ENCODE assay signal across 17 cellular contexts in the genomic region with DNA sequence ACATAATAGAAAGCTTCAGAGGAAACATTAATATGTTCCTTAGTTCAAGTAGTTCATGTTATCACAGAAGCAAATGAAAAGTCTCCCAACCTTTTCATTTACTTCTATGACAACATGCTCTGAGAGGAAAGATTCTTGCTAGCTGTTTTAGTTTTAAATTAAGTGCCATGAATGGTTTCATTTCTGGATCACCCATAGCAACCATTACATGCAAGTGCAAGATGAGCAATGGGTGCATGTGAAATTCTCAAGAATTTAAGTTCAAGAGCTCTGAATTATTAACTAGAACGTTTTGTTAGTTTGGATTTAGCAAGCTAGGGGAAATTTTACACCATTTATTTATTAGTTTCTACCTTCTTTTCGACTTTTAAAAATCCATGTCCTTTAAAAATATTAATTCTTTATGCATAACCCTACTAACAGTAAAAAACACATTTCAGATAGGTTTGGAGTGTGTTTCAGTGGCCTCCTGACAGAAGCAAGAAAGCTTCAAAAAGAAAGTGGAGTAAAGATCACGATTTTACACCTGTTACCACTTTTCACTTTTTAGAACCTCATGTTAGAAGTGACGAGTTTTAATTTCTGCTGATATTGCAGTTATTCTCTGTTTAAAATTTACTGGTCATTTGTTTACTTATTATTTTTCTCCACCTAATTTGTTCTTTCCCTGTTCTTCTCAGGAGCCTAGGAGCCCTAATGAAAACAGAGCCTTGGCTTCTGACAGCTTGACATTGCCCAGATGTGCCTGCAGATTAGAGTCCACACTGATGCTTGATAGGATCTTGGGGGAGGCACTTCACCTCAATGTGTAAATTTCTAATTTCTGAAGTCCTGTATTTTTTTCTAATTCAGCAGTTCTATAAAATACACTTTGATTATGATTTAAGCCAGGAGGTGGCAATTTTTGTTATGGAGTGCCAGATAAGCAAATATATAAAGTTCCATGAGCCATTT.
"Had no signal": no experiment of that assay in that cellular context is flagged by ENCODE, and none has a peak within 500 bp of the region (broad histone marks: within the 10 kb centered on the region; RNA-seq: fewer than 3 reads in every experiment).

No MANE protein-coding gene starts in this region.

- H3K27me3 ChIP-seq: esophagus muscularis mucosa, gastroesophageal sphincter, heart right ventricle, neutrophil, pancreas, sigmoid colon, stomach had no signal

- H3K27ac ChIP-seq: esophagus muscularis mucosa, gastroesophageal sphincter, heart right ventricle, neutrophil, pancreas, sigmoid colon, stomach, VCaP had no signal

- DNase-seq: activated CD4-positive, CD25-positive, alpha-beta regulatory T cell treated with anti-CD3 and anti-CD28 coated beads, Interleukin-2, amount 50 U/mL, for 72 hours; activated T-cell treated with anti-CD3 and anti-CD28 coated beads for 4 hours; effector CD4-positive, alpha-beta T cell; heart right ventricle; natural killer cell; pancreas; sigmoid colon; stimulated activated CD4-positive, alpha-beta T cell treated with anti-CD3 and anti-CD28 coated beads, Interleukin-4, amount 100 ng/mL, for 24 hours; stomach; T-helper 17 cell; trophoblast cell had no signal

- H3K4me3 ChIP-seq: esophagus muscularis mucosa, gastroesophageal sphincter, heart right ventricle, pancreas, sigmoid colon, stomach had no signal

- H3K36me3 ChIP-seq: esophagus muscularis mucosa, gastroesophageal sphincter, heart right ventricle, neutrophil, pancreas, sigmoid colon, stomach had no signal

- H3K4me1 ChIP-seq: heart right ventricle, pancreas had no signal

- FAIRE-seq: bronchial epithelial cell, pancreas had no signal

- ATAC-seq: gastroesophageal sphincter; heart right ventricle; natural killer cell; pancreas; stimulated activated effector memory CD8-positive, alpha-beta T cell treated with anti-CD3 and anti-CD28 coated beads, Interleukin-12 subunit alpha, Interleukin-12 subunit beta, amount 100 ng/mL, for 72 hours; T-helper 17 cell had no signal

- H3K9me3 ChIP-seq: esophagus muscularis mucosa, gastroesophageal sphincter, heart right ventricle, neutrophil, sigmoid colon, stomach had no signal
